In the genomic region with DNA sequence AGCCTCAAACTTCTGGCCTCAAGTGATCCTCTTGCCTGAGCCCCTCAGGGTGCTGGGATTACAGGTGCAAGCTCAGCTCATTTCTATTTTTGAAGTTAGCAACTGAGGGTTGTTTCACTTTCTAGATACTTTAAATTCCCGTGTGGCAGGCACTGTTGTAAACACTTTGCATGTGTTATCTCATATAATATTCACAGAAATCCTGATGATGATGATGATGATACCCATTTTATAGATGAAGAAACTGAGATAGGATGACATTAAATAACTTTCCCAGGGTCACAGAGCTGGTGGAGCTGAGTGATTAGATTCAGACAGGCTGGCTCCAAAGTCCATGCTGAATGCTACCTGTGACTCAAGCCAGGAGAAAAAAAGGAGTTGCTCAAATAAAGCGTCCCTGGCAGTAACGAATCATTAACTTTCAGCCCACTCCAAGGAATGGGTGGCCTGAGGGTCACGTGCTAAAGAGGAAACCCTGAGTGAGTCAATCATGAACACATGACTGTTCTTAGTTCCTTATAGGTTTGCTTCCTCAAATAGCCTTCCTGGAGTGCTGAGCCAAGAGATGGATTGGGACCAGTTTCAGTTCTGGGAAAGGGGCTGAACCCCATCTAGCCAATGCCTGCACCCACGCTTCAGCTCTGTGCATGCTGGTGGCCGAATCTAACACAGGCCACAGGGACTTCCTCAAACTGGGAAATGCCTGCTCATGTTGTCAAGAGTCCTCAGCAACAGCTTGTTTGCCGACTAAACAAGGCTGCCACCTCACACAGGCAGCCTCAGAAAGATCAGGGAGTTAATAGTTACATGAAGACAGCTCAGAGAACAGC, we compare ENCODE assay signal across 8 cellular contexts. TPM values are rescaled to one million over a fixed set of nuclear protein-coding genes. Genes with fewer than 3 reads are reported as not detected.
DNase-seq lines count a peak whose midpoint lies in the region; ATAC-seq lines count a peak whose summit lies in the region.

No MANE protein-coding gene starts in this region.

- ATAC-seq in GM19372 (IDR thresholded peaks at IDR 0.05; ENCODE audit: low read depth, unreplicated experiment) (peak; percentile 62), HG03354 (IDR thresholded peaks at IDR 0.05; ENCODE audit: poor library complexity, severe bottlenecking, unreplicated experiment) (peak; percentile 78), left lobe of liver (peak; percentile 90)

- peak; percentile 92 for DNase-seq in ELR (ENCODE audit: low read depth)
- DNase-seq in NOMO-1 treated with DMSO at 0.1 percent for 48 hours (lab: John Stamatoyannopoulos, UW; ENCODE audit: unreplicated experiment): peak; percentile 95
- DNase-seq in caudate nucleus (lab: John Stamatoyannopoulos, UW): peak in 36 of 61 donors; percentile 1 to 55 (median 11)
- peak; percentile 88 for DNase-seq in left lobe of liver (ENCODE audit: low spot score)
- peak; percentile 38 for DNase-seq in superior temporal gyrus (ENCODE audit: extremely low spot score)
- no peak for DNase-seq in NCI-H128 (lab: John Stamatoyannopoulos, UW; ENCODE audit: unreplicated experiment)

- H3K27ac ChIP-seq in caudate nucleus (ENCODE audit: low read depth, low read length): peak overlapping the region; percentile 5

RNA-seq across cellular contexts. Expression of gene RBM47, which starts 52.8 kb away (rescaled TPM):
- total RNA-seq in left lobe of liver: 56.5 TPM
